2 cellular contexts compared by ENCODE assay signal in the genomic region with DNA sequence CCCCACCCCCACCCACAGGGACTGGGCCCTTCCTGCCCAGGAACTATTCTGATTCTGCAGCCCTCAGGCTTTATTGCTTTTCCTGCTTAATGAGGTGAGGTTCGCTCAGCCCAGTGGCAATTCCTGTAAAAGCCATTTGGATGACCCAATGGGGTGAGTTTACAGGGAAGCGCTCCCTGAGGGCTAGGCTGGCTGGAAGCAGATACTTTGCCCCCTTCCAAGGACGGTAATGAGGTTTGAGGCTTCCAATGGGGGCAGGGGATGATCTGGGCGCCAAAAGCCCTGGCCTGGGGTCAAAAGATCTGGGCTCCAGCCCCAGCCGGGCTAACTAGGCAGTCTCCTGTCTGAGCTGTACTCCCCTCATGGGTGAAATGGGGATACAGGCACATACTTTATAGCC.
TF ChIP-seq lines count a peak whose summit lies in the region.

No MANE protein-coding gene starts in this region.

TF ChIP-seq in SK-N-SH, 30 proteins besides CTCF, POLR2A, EP300 and RAD21 (continued from another document):
- TF ChIP-seq, protein P1, sequence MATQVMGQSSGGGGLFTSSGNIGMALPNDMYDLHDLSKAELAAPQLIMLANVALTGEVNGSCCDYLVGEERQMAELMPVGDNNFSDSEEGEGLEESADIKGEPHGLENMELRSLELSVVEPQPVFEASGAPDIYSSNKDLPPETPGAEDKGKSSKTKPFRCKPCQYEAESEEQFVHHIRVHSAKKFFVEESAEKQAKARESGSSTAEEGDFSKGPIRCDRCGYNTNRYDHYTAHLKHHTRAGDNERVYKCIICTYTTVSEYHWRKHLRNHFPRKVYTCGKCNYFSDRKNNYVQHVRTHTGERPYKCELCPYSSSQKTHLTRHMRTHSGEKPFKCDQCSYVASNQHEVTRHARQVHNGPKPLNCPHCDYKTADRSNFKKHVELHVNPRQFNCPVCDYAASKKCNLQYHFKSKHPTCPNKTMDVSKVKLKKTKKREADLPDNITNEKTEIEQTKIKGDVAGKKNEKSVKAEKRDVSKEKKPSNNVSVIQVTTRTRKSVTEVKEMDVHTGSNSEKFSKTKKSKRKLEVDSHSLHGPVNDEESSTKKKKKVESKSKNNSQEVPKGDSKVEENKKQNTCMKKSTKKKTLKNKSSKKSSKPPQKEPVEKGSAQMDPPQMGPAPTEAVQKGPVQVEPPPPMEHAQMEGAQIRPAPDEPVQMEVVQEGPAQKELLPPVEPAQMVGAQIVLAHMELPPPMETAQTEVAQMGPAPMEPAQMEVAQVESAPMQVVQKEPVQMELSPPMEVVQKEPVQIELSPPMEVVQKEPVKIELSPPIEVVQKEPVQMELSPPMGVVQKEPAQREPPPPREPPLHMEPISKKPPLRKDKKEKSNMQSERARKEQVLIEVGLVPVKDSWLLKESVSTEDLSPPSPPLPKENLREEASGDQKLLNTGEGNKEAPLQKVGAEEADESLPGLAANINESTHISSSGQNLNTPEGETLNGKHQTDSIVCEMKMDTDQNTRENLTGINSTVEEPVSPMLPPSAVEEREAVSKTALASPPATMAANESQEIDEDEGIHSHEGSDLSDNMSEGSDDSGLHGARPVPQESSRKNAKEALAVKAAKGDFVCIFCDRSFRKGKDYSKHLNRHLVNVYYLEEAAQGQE (IDR thresholded peaks at IDR 0.05; ENCODE audit: low read depth, low read length), result no peak
- TF ChIP-seq GABPA (IDR thresholded peaks at IDR 0.05; ENCODE audit: low read depth), result no peak
- no peak for TF ChIP-seq JUND (IDR thresholded peaks at IDR 0.05)
- no peak for TF ChIP-seq MXI1 (IDR thresholded peaks at IDR 0.05; ENCODE audit: low read depth, low read length)
- no peak for TF ChIP-seq GATA2 (CRISPR knock-in tag; IDR thresholded peaks at IDR 0.05)
- TF ChIP-seq, protein P2, sequence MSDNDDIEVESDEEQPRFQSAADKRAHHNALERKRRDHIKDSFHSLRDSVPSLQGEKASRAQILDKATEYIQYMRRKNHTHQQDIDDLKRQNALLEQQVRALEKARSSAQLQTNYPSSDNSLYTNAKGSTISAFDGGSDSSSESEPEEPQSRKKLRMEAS (IDR thresholded peaks at IDR 0.05; ENCODE audit: low read depth), result no peak
- TF ChIP-seq, protein P3, sequence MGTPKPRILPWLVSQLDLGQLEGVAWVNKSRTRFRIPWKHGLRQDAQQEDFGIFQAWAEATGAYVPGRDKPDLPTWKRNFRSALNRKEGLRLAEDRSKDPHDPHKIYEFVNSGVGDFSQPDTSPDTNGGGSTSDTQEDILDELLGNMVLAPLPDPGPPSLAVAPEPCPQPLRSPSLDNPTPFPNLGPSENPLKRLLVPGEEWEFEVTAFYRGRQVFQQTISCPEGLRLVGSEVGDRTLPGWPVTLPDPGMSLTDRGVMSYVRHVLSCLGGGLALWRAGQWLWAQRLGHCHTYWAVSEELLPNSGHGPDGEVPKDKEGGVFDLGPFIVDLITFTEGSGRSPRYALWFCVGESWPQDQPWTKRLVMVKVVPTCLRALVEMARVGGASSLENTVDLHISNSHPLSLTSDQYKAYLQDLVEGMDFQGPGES (IDR thresholded peaks at IDR 0.05; ENCODE audit: low read depth, low read length), result no peak
- TF ChIP-seq, protein P4, sequence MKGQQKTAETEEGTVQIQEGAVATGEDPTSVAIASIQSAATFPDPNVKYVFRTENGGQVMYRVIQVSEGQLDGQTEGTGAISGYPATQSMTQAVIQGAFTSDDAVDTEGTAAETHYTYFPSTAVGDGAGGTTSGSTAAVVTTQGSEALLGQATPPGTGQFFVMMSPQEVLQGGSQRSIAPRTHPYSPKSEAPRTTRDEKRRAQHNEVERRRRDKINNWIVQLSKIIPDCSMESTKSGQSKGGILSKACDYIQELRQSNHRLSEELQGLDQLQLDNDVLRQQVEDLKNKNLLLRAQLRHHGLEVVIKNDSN (IDR thresholded peaks at IDR 0.05; ENCODE audit: borderline replicate concordance, low read depth), result no peak
- TF ChIP-seq YY1 (IDR thresholded peaks at IDR 0.05; ENCODE audit: low read depth), result no peak
- no peak for TF ChIP-seq FOXJ3 (CRISPR knock-in tag; IDR thresholded peaks at IDR 0.05)
- TF ChIP-seq POLR2AphosphoS5 (IDR thresholded peaks at IDR 0.05; ENCODE audit: low read depth, low read length), result no peak
- TF ChIP-seq RFX5 (IDR thresholded peaks at IDR 0.05; ENCODE audit: low read length), result no peak
- TF ChIP-seq ELF1 (IDR thresholded peaks at IDR 0.05), result no peak
- no peak for TF ChIP-seq MEF2A (IDR thresholded peaks at IDR 0.05; ENCODE audit: borderline replicate concordance, low read depth)
- TF ChIP-seq, protein P5, sequence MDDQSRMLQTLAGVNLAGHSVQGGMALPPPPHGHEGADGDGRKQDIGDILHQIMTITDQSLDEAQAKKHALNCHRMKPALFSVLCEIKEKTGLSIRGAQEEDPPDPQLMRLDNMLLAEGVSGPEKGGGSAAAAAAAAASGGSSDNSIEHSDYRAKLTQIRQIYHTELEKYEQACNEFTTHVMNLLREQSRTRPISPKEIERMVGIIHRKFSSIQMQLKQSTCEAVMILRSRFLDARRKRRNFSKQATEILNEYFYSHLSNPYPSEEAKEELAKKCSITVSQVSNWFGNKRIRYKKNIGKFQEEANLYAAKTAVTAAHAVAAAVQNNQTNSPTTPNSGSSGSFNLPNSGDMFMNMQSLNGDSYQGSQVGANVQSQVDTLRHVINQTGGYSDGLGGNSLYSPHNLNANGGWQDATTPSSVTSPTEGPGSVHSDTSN (IDR thresholded peaks at IDR 0.05), result no peak

TF ChIP-seq in SK-N-SH treated with all-trans-retinoic acid at 6 μM for 48 hours, 23 proteins besides CTCF, POLR2A, EP300 and RAD21 (continued from another document):
- TF ChIP-seq, protein P6, sequence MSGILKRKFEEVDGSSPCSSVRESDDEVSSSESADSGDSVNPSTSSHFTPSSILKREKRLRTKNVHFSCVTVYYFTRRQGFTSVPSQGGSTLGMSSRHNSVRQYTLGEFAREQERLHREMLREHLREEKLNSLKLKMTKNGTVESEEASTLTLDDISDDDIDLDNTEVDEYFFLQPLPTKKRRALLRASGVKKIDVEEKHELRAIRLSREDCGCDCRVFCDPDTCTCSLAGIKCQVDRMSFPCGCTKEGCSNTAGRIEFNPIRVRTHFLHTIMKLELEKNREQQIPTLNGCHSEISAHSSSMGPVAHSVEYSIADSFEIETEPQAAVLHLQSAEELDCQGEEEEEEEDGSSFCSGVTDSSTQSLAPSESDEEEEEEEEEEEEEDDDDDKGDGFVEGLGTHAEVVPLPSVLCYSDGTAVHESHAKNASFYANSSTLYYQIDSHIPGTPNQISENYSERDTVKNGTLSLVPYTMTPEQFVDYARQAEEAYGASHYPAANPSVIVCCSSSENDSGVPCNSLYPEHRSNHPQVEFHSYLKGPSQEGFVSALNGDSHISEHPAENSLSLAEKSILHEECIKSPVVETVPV (CRISPR knock-in tag; IDR thresholded peaks at IDR 0.05), result no peak
- no peak for TF ChIP-seq ZNF565 (CRISPR knock-in tag; conservative IDR thresholded peaks at IDR 0.05; ENCODE audit: low read depth)
